25 cellular contexts compared by ENCODE assay signal in the genomic region with DNA sequence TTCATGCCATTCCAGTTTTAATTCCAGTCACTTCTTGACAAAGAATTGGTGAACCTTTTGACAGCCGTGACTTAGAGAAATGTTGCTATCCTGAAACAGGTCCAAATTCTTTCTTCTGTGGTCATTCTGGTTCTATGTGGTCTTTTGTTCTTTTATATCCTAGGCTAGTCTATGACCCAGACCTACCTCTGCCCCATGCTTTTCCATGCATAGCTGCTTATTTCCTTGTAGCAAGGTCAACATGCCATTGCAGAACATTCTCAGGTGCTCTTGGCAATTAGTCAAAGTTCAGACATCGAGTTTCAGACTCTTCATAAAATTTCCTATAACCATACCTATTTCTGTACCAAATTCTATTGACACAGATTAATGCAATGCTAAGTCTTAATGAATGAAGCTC.
A peak's percentile ranks its signal among the peaks of the same experiment; 100 is the strongest.
DNase-seq lines count a peak whose midpoint lies in the region; ATAC-seq, FAIRE-seq and TF ChIP-seq lines count a peak whose summit lies in the region.
"Had no signal": no experiment of that assay in that cellular context is flagged by ENCODE, and none has a peak within 500 bp of the region (broad histone marks: within the 10 kb centered on the region; RNA-seq: fewer than 3 reads in every experiment).

No MANE protein-coding gene starts in this region.

- no peaks in the 10 kb centered on the region for H3K27me3 ChIP-seq in HepG2 (ENCODE audit: control insufficient read depth in 1 of 2, insufficient read depth in 2 of 2, low read length in 2 of 2)
- no peaks in the 10 kb centered on the region for H3K27me3 ChIP-seq in small intestine (ENCODE audit: control insufficient read depth in 2 of 2, insufficient read depth in 2 of 2, low read length in 2 of 2)
- no peaks in the 10 kb centered on the region for H3K27me3 ChIP-seq in foreskin keratinocyte
- H3K27me3 ChIP-seq: BE2C; BLaER1 treated with 17β-estradiol and CSF1 and Interleukin-3, amounts not matched to agents 10 nM and 100 nM had no signal

- POLR2A ChIA-PET in HepG2 (lab: Yijun Ruan, JAX): no interaction called here

- TF ChIP-seq CTCF in epithelial cell of proximal tubule (conservative IDR thresholded peaks at IDR 0.05; ENCODE audit: low read depth, low read length): no peak
- TF ChIP-seq CTCF in HepG2 (CRISPR knock-in tag; IDR thresholded peaks at IDR 0.05): no peak
- TF ChIP-seq CTCF in foreskin keratinocyte (conservative IDR thresholded peaks at IDR 0.05): no peak

- H3K36me3 ChIP-seq in HepG2 (replicated peaks in 1 of 2; ENCODE audit: control insufficient read depth in 1 of 2, insufficient read depth in 2 of 2, low read length in 2 of 2) (peaks cover 0 to 3% of the 10 kb centered on the region in 2 experiments; a peak in 2 of 5 replicates), small intestine (ENCODE audit: control insufficient read depth in 2 of 2, insufficient read depth in 2 of 2, low read length in 2 of 2) (no peaks in the 10 kb centered on the region)
- H3K36me3 ChIP-seq: BE2C; BLaER1 treated with 17β-estradiol and CSF1 and Interleukin-3, amounts not matched to agents 10 nM and 100 nM had no signal

- peak; percentile 94 for TF ChIP-seq EP300 in Ishikawa (IDR thresholded peaks at IDR 0.05; ENCODE audit: borderline replicate concordance)
- TF ChIP-seq EP300 in HepG2 (IDR thresholded peaks at IDR 0.05; ENCODE audit: low read depth in 2 of 2, low read length in 2 of 2): no peak
- no peak for TF ChIP-seq EP300 in HepG2 (CRISPR knock-in tag; IDR thresholded peaks at IDR 0.05; ENCODE audit: borderline replicate concordance)

- H3K4me1 ChIP-seq in HepG2 (ENCODE audit: insufficient read depth, low read length) (peaks cover 73% of the 10 kb centered on the region), small intestine (ENCODE audit: control insufficient read depth in 2 of 2, insufficient read depth in 1 of 2, low read depth in 1 of 2, low read length in 1 of 2) (peaks cover 0 to 2% of the 10 kb centered on the region in 2 donors), foreskin keratinocyte (peaks cover 4% of the 10 kb centered on the region)
- H3K4me1 ChIP-seq: A549 had no signal

- no peaks in the 10 kb centered on the region for H4K20me1 ChIP-seq in HepG2 (ENCODE audit: insufficient read depth, low read length)
- H4K20me1 ChIP-seq: BLaER1 treated with 17β-estradiol and CSF1 and Interleukin-3, amounts not matched to agents 10 nM and 100 nM had no signal

- peaks cover 7% of the 10 kb centered on the region for H3K79me2 ChIP-seq in HepG2 (ENCODE audit: insufficient read depth, low read length)

- no peak for TF ChIP-seq RAD21 in Ishikawa (IDR thresholded peaks at IDR 0.05; ENCODE audit: low read depth)
- no peak for TF ChIP-seq RAD21 in HepG2 (CRISPR knock-in tag; IDR thresholded peaks at IDR 0.05)

- H3K27ac ChIP-seq in HepG2 (ENCODE audit: extremely low read length, insufficient read depth, low read length): no peak overlapping the region
- no peak overlapping the region for H3K27ac ChIP-seq in small intestine (ENCODE audit: low read depth in 1 of 2, low read length in 1 of 2)
- no peak overlapping the region for H3K27ac ChIP-seq in foreskin keratinocyte
- no peak overlapping the region for H3K27ac ChIP-seq in substantia nigra (ENCODE audit: low read depth, low read length, poor library complexity, severe bottlenecking)
- H3K27ac ChIP-seq: A549; BLaER1 treated with 17β-estradiol and CSF1 and Interleukin-3, amounts not matched to agents 10 nM and 100 nM; GM23248 had no signal

- CTCF ChIA-PET in HepG2 (lab: Yijun Ruan, JAX; ENCODE audit: low intra/inter-chr PET ratio, low total read pairs): no interaction called here

- no peak overlapping the region for H2AFZ ChIP-seq in HepG2 (ENCODE audit: low read length)
- H2AFZ ChIP-seq: GM23248 had no signal

- BruUV-seq in HepG2 (replicated peaks; lab: Mats Ljungman, UMichigan): no TSS peak

- H3K9me3 ChIP-seq in HepG2 (ENCODE audit: low read length): no peaks in the 10 kb centered on the region
- H3K9me3 ChIP-seq in small intestine (ENCODE audit: control insufficient read depth, low read depth): no peaks in the 10 kb centered on the region
- H3K9me3 ChIP-seq: A549, BE2C had no signal

- no peak overlapping the region for H3K9ac ChIP-seq in HepG2 (ENCODE audit: insufficient read depth, low read depth, low read length)
- H3K9ac ChIP-seq: BLaER1 treated with 17β-estradiol and CSF1 and Interleukin-3, amounts not matched to agents 10 nM and 100 nM; GM23248 had no signal

- WGBS in HepG2 (ENCODE audit: low lambda C conversion rate): 57% methylated on average over 2 of the region's 2 CpGs
- 44 to 68% (median 44%) methylated on average over 2 of the region's 2 CpGs for WGBS in small intestine, 3 donors

- DNase-seq in epithelial cell of proximal tubule (ENCODE audit: low read depth) (peak; percentile 44), HepG2 (ENCODE audit: low spot score) (peak; percentile 64), small intestine (peak; percentile 42), foreskin keratinocyte (no peak), substantia nigra (lab: John Stamatoyannopoulos, UW) (no peak)
- DNase-seq: 8988T; ACHN; AML-193; BE2C; CD4-positive, alpha-beta T cell; CD8-positive, alpha-beta memory T cell; DMS 273 treated with DMSO at 0.1 percent for 48 hours; DMS79; EL; GDM1; GM23248; H7; HCEC 1CT had no signal

- TF ChIP-seq POLR2A in HepG2 (IDR thresholded peaks at IDR 0.05; ENCODE audit: insufficient read depth in 1 of 2, low read depth in 2 of 2, low read length in 2 of 2): no peak

- ATAC-seq in HepG2: no peak
- no peak for ATAC-seq in HG02798 (IDR thresholded peaks at IDR 0.05; ENCODE audit: poor library complexity, unreplicated experiment)
- no peak for ATAC-seq in foreskin keratinocyte
- ATAC-seq: A549, GM12878 had no signal

- H3K4me3 ChIP-seq in epithelial cell of proximal tubule (ENCODE audit: low read depth, low read length) (no peak overlapping the region), HepG2 (replicated peaks in 1 of 3; ENCODE audit: insufficient read depth in 1 of 3, low read depth in 2 of 3, low read length in 3 of 3) (no peak overlapping the region), small intestine (ENCODE audit: low read depth in 1 of 2, low read length in 2 of 2) (no peak overlapping the region)
- H3K4me3 ChIP-seq: A549; BLaER1 treated with 17β-estradiol and CSF1 and Interleukin-3, amounts not matched to agents 10 nM and 100 nM; GM12878; GM23248 had no signal

- H3K4me2 ChIP-seq in HepG2 (ENCODE audit: low read depth, low read length): no peak overlapping the region
- H3K4me2 ChIP-seq: A549; BLaER1 treated with 17β-estradiol and CSF1 and Interleukin-3, amounts not matched to agents 10 nM and 100 nM had no signal

- FAIRE-seq in HepG2 (lab: Jason Lieb, UNC) (no peak), small intestine (lab: Jason Lieb, UNC) (no peak)
- FAIRE-seq: A549, D721Med, GM12878, GM19239 had no signal

- in situ Hi-C loops in HepG2 (cut with HindIII; ENCODE audit: extremely low pct_ligation_motif_present, low pct_unique_long_range_greater_than_20kb): no loop called here

- intact Hi-C loops in HepG2 (cut with micrococcal nuclease; ENCODE audit: unreplicated experiment): no loop called here

TF ChIP-seq in Ishikawa, 13 proteins besides CTCF, POLR2A, EP300 and RAD21 (continues in another document):
- TF ChIP-seq EGR1 (IDR thresholded peaks at IDR 0.05) (no peak), YY1 (IDR thresholded peaks at IDR 0.05; ENCODE audit: low read depth) (no peak), TEAD4 (IDR thresholded peaks at IDR 0.05) (peak; percentile 81), TAF1 (IDR thresholded peaks at IDR 0.05; ENCODE audit: low read depth) (no peak), ZBTB7A (IDR thresholded peaks at IDR 0.05; ENCODE audit: low read depth) (no peak), FOXM1 (IDR thresholded peaks at IDR 0.05; ENCODE audit: borderline replicate concordance, low read depth) (peak; percentile 80), CEBPB (IDR thresholded peaks at IDR 0.05) (peak; percentile 49), NFIC (IDR thresholded peaks at IDR 0.05) (peak; percentile 87), TCF12 (IDR thresholded peaks at IDR 0.05; ENCODE audit: low read depth) (peak; percentile 92), CREB1 (IDR thresholded peaks at IDR 0.05; ENCODE audit: low read depth) (no peak)
- TF ChIP-seq, protein P1, sequence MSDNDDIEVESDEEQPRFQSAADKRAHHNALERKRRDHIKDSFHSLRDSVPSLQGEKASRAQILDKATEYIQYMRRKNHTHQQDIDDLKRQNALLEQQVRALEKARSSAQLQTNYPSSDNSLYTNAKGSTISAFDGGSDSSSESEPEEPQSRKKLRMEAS (IDR thresholded peaks at IDR 0.05): peak; percentile 37
- TF ChIP-seq, protein P2, sequence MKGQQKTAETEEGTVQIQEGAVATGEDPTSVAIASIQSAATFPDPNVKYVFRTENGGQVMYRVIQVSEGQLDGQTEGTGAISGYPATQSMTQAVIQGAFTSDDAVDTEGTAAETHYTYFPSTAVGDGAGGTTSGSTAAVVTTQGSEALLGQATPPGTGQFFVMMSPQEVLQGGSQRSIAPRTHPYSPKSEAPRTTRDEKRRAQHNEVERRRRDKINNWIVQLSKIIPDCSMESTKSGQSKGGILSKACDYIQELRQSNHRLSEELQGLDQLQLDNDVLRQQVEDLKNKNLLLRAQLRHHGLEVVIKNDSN (IDR thresholded peaks at IDR 0.05): no peak

TF ChIP-seq in HepG2, 621 proteins besides CTCF, POLR2A, EP300 and RAD21 (continues in another document):
- TF ChIP-seq GTF2F1 (IDR thresholded peaks at IDR 0.05; ENCODE audit: low read length) (no peak), ZNF614 (CRISPR knock-in tag; IDR thresholded peaks at IDR 0.05; ENCODE audit: borderline replicate concordance) (0 out of 2 replicates have a peak, but pooled peaks have one; percentile 26), ZNF501 (CRISPR knock-in tag; IDR thresholded peaks at IDR 0.05) (no peak), ZNF644 (CRISPR knock-in tag; IDR thresholded peaks at IDR 0.05; ENCODE audit: low read depth) (0 out of 2 replicates have a peak, but pooled peaks have one; percentile 35), SOX13 (IDR thresholded peaks at IDR 0.05) (no peak), SOX13 (CRISPR knock-in tag; conservative IDR thresholded peaks at IDR 0.05 in 1 of 2, IDR thresholded peaks at IDR 0.05 in 1 of 2) (peak in 1 of 2 experiments; percentile 26; a peak in 1 of 4 replicates), ELF3 (CRISPR knock-in tag; IDR thresholded peaks at IDR 0.05) (peak; percentile 84)
- TF ChIP-seq, protein P3, sequence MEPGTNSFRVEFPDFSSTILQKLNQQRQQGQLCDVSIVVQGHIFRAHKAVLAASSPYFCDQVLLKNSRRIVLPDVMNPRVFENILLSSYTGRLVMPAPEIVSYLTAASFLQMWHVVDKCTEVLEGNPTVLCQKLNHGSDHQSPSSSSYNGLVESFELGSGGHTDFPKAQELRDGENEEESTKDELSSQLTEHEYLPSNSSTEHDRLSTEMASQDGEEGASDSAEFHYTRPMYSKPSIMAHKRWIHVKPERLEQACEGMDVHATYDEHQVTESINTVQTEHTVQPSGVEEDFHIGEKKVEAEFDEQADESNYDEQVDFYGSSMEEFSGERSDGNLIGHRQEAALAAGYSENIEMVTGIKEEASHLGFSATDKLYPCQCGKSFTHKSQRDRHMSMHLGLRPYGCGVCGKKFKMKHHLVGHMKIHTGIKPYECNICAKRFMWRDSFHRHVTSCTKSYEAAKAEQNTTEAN (CRISPR knock-in tag; conservative IDR thresholded peaks at IDR 0.05): no peak

Comparison
In these comparisons a context has a peak if more than half of its experiments do, and no peak if none do; other contexts are left out.
1. DNase-seq: peak in epithelial cell of proximal tubule (single experiment), HepG2 (single experiment) and small intestine (single experiment); none in foreskin keratinocyte (0 of 2) and substantia nigra (0 of 49).